Comparison of ENCODE assay signal across 8 cellular contexts in genomic region chr11:66856496-66857233, GRCh38. TPM values are rescaled to one million over a fixed set of nuclear protein-coding genes. Genes with fewer than 3 reads are reported as not detected.
A peak's percentile ranks its signal among the peaks of the same experiment; 100 is the strongest.
DNase-seq lines count a peak whose midpoint lies in the region; ATAC-seq and TF ChIP-seq lines count a peak whose summit lies in the region.

Gene LRFN4, plus strand, starts transcription at chr11:66857064. Its CDS starts 681 bp downstream, at chr11:66857745.

- DNase-seq in D341Med (ENCODE audit: low spot score) (peak; percentile 89), colonic mucosa (peak; percentile 57), left kidney (ENCODE audit: low read depth, low spot score) (peak; percentile 81), OCI-M2 (lab: John Stamatoyannopoulos, UW; ENCODE audit: unreplicated experiment) (no peak)
- peak; percentile 28 for DNase-seq in stimulated activated CD8-positive, alpha-beta memory T cell treated with anti-CD3 and anti-CD28 coated beads, Interleukin-4, amount 100 ng/mL, for 24 hours (ENCODE audit: low read depth)

- peak within 1 kb of the TSS; percentile 82 for H3K27ac ChIP-seq in colonic mucosa

- no peaks in the 10 kb centered on the region for H3K9me3 ChIP-seq in colonic mucosa

- ATAC-seq in GM19395 (IDR thresholded peaks at IDR 0.05; ENCODE audit: unreplicated experiment) (peak; percentile 34), HG03460 (IDR thresholded peaks at IDR 0.05; ENCODE audit: unreplicated experiment) (peak; percentile 32)

- H3K36me3 ChIP-seq in colonic mucosa: no peaks in the 10 kb centered on the region

- intact Hi-C loops in T-helper 1 cell treated with Interleukin-12 subunit alpha and Interleukin-12 subunit beta and Interleukin-4 antibody, amounts not matched to agents 30 ng/mL and 1 ng/mL, for 36 hours (cut with micrococcal nuclease): loop anchor here (1.0 to 2.0 kb wide), 3 partner anchors 12 to 112 kb away; partner anchors contain the start of gene RCE1
- intact Hi-C loops in colonic mucosa (cut with DNase I): no loop called here

- H3K4me1 ChIP-seq in colonic mucosa: peaks cover 7% of the 10 kb centered on the region

- peak within 1 kb of the TSS; percentile 52 for H3K4me3 ChIP-seq in colonic mucosa

- peak within 1 kb of the TSS; percentile 79 to 91 for H3K9ac ChIP-seq in colonic mucosa (ENCODE audit: low read depth in 2 of 2, low read length in 2 of 2)

- no peaks in the 10 kb centered on the region for H3K27me3 ChIP-seq in colonic mucosa

- no peak for TF ChIP-seq CTCF in colonic mucosa (IDR thresholded peaks at IDR 0.05)

RNA-seq across cellular contexts. Expression of gene LRFN4, which starts in this region (rescaled TPM):
- total RNA-seq in T-helper 1 cell treated with Interleukin-12 subunit alpha and Interleukin-12 subunit beta and Interleukin-4 antibody, amounts not matched to agents 30 ng/mL and 1 ng/mL, for 36 hours: 19.6 and 20.0 TPM in 2 replicates
- total RNA-seq in colonic mucosa: 10 to 100 TPM; 20.7 to 51.7 TPM
